ENCODE assay signal across 15 cellular contexts in genomic region chr9:133691659-133692363, GRCh38. TPM values are rescaled to one million over a fixed set of nuclear protein-coding genes. Genes with fewer than 3 reads are reported as not detected.
DNase-seq lines count a peak whose midpoint lies in the region; ATAC-seq and TF ChIP-seq lines count a peak whose summit lies in the region.
"Had no signal": no experiment of that assay in that cellular context is flagged by ENCODE, and none has a peak within 500 bp of the region (broad histone marks: within the 10 kb centered on the region; RNA-seq: fewer than 3 reads in every experiment).

No MANE protein-coding gene starts in this region.

- no peaks in the 10 kb centered on the region for H3K9me3 ChIP-seq in CD4-positive, CD25-positive, alpha-beta regulatory T cell (ENCODE audit: control insufficient read depth in 2 of 2, low read length in 2 of 2)
- no peaks in the 10 kb centered on the region for H3K9me3 ChIP-seq in right lobe of liver
- H3K9me3 ChIP-seq in endodermal cell (ENCODE audit: control insufficient read depth, low read length), result no peaks in the 10 kb centered on the region

- 87% methylated on average over 10 of the region's 19 CpGs for WGBS in right lobe of liver (ENCODE audit: insufficient coverage, low coverage, low lambda C conversion rate, missing lambda C conversion rate)
- 75 to 85% methylated on average over 8 to 19 of the region's 19 CpGs for WGBS in endodermal cell (ENCODE audit: insufficient coverage in 1 of 2, insufficient read length in 1 of 2), 2 experiments

- TF ChIP-seq CTCF in right lobe of liver (IDR thresholded peaks at IDR 0.05) (no peak), endodermal cell (conservative IDR thresholded peaks at IDR 0.05) (no peak)

- peaks cover 4% of the 10 kb centered on the region for H3K36me3 ChIP-seq in CD4-positive, CD25-positive, alpha-beta regulatory T cell (ENCODE audit: control insufficient read depth, insufficient read depth, low read length)
- H3K36me3 ChIP-seq in right lobe of liver (peaks cover 0 to 63% (median 26%) of the 10 kb centered on the region in 4 donors), endodermal cell (ENCODE audit: control insufficient read depth, insufficient read depth, low read length) (no peaks in the 10 kb centered on the region)

- no peak overlapping the region for H3K4me3 ChIP-seq in CD4-positive, CD25-positive, alpha-beta regulatory T cell (ENCODE audit: low read depth, low read length)
- no peak overlapping the region for H3K4me3 ChIP-seq in right lobe of liver
- H3K4me3 ChIP-seq in endodermal cell (ENCODE audit: low read length), result no peak overlapping the region
- H3K4me3 ChIP-seq: GM12878 had no signal

- H3K27me3 Mint-ChIP-seq in CD4-positive, CD25-positive, alpha-beta regulatory T cell, result no peaks in the 10 kb centered on the region
- no peaks in the 10 kb centered on the region for H3K27me3 Mint-ChIP-seq in activated T-helper 17 cell treated with anti-CD3 and anti-CD28 coated beads, Interleukin-2, amount 50 U/mL, for 72 hours
- H3K27me3 Mint-ChIP-seq in endodermal cell (ENCODE audit: insufficient read depth), result no peaks in the 10 kb centered on the region

- no peaks in the 10 kb centered on the region for H3K9me3 Mint-ChIP-seq in CD4-positive, CD25-positive, alpha-beta regulatory T cell
- no peaks in the 10 kb centered on the region for H3K9me3 Mint-ChIP-seq in activated T-helper 17 cell treated with anti-CD3 and anti-CD28 coated beads, Interleukin-2, amount 50 U/mL, for 72 hours
- no peaks in the 10 kb centered on the region for H3K9me3 Mint-ChIP-seq in endodermal cell

- H3K4me1 ChIP-seq in CD4-positive, CD25-positive, alpha-beta regulatory T cell (ENCODE audit: control insufficient read depth, insufficient read depth, low read length, poor library complexity, severe bottlenecking), result no peaks in the 10 kb centered on the region
- H3K4me1 ChIP-seq in right lobe of liver (peaks cover 0 to 11% (median 0%) of the 10 kb centered on the region in 4 donors), endodermal cell (ENCODE audit: control insufficient read depth, insufficient read depth, low read length) (no peaks in the 10 kb centered on the region)

- TF ChIP-seq POLR2A in right lobe of liver (IDR thresholded peaks at IDR 0.05), result no peak

- H3K36me3 Mint-ChIP-seq in CD4-positive, CD25-positive, alpha-beta regulatory T cell, result peaks cover 10% of the 10 kb centered on the region
- H3K36me3 Mint-ChIP-seq in activated T-helper 17 cell treated with anti-CD3 and anti-CD28 coated beads, Interleukin-2, amount 50 U/mL, for 72 hours (ENCODE audit: low read depth), result no peaks in the 10 kb centered on the region
- no peaks in the 10 kb centered on the region for H3K36me3 Mint-ChIP-seq in endodermal cell (ENCODE audit: low read depth)

- ATAC-seq in CD4-positive, CD25-positive, alpha-beta regulatory T cell (ENCODE audit: low read depth in 2 of 2), result no peak
- ATAC-seq in activated T-helper 17 cell treated with anti-CD3 and anti-CD28 coated beads, Interleukin-2, amount 50 U/mL, for 72 hours (replicated peaks), result peak; percentile 78
- ATAC-seq in right lobe of liver, result peak in 2 of 4 donors; percentile 4 to 41
- no peak for ATAC-seq in GM21737 (IDR thresholded peaks at IDR 0.05; ENCODE audit: unreplicated experiment)
- ATAC-seq: GM12878, HCT116 had no signal

- H3K9ac ChIP-seq in endodermal cell (ENCODE audit: extremely low read depth, low read length, poor library complexity, severe bottlenecking), result no peak overlapping the region

- intact Hi-C loops in right lobe of liver (cut with DNase I), result no loop called here

- H3K27me3 ChIP-seq in CD4-positive, CD25-positive, alpha-beta regulatory T cell (ENCODE audit: control insufficient read depth, insufficient read depth, low read length), result no peaks in the 10 kb centered on the region
- no peaks in the 10 kb centered on the region for H3K27me3 ChIP-seq in right lobe of liver
- no peaks in the 10 kb centered on the region for H3K27me3 ChIP-seq in endodermal cell (ENCODE audit: control insufficient read depth, insufficient read depth, low read length, poor library complexity, severe bottlenecking)

- H3K27ac Mint-ChIP-seq in CD4-positive, CD25-positive, alpha-beta regulatory T cell, result peak overlapping the region in 2 of 3 donors; percentile 38 to 42
- H3K27ac Mint-ChIP-seq in activated T-helper 17 cell treated with anti-CD3 and anti-CD28 coated beads, Interleukin-2, amount 50 U/mL, for 72 hours, result peak overlapping the region; percentile 30
- no peak overlapping the region for H3K27ac Mint-ChIP-seq in endodermal cell

- DNase-seq in CD4-positive, CD25-positive, alpha-beta regulatory T cell, result no peak
- DNase-seq in EL (peak; percentile 66), right lobe of liver (peak in 2 of 3 donors; percentile 14 to 48), DMS79 treated with DMSO at 0.1 percent for 48 hours (lab: John Stamatoyannopoulos, UW) (no peak), endodermal cell (no peak), NCI-H226 (no peak)
- DNase-seq: activated naive CD4-positive, alpha-beta T cell; Karpas-422; NCI-H2171 had no signal

- H3K4me1 Mint-ChIP-seq in CD4-positive, CD25-positive, alpha-beta regulatory T cell, result peaks cover 5 to 27% (median 10%) of the 10 kb centered on the region in 4 donors
- no peaks in the 10 kb centered on the region for H3K4me1 Mint-ChIP-seq in activated T-helper 17 cell treated with anti-CD3 and anti-CD28 coated beads, Interleukin-2, amount 50 U/mL, for 72 hours
- no peaks in the 10 kb centered on the region for H3K4me1 Mint-ChIP-seq in endodermal cell

- H3K27ac ChIP-seq in CD4-positive, CD25-positive, alpha-beta regulatory T cell (ENCODE audit: insufficient read depth, low read length, poor library complexity, severe bottlenecking), result no peak overlapping the region
- H3K27ac ChIP-seq in right lobe of liver, result no peak overlapping the region
- H3K27ac ChIP-seq in endodermal cell (ENCODE audit: low read depth, low read length), result no peak overlapping the region

- H3K4me3 Mint-ChIP-seq in CD4-positive, CD25-positive, alpha-beta regulatory T cell, result peak overlapping the region in 1 of 4 donors; percentile 47
- H3K4me3 Mint-ChIP-seq in activated T-helper 17 cell treated with anti-CD3 and anti-CD28 coated beads, Interleukin-2, amount 50 U/mL, for 72 hours, result no peak overlapping the region
- H3K4me3 Mint-ChIP-seq in endodermal cell, result no peak overlapping the region

RNA-seq across cellular contexts. Expression of gene SARDH, which starts 46.3 kb away (rescaled TPM):
- 15.6 TPM for total RNA-seq in CD4-positive, CD25-positive, alpha-beta regulatory T cell
- 1 to 10 TPM; 5.8 to 9.7 (median 8.2) TPM for polyA plus RNA-seq in CD4-positive, CD25-positive, alpha-beta regulatory T cell
- 1 to 10 TPM; 2.7 to 2.8 TPM for total RNA-seq in activated T-helper 17 cell treated with anti-CD3 and anti-CD28 coated beads, Interleukin-2, amount 50 U/mL, for 72 hours
- total RNA-seq in right lobe of liver, result 100 to 1,000 TPM in 3 of 6 experiments, 10 to 100 TPM in 3; 67.3 to 183 (median 101) TPM
- 10 to 100 TPM in 1 of 2 donors, 1 to 10 TPM in 1; 8.4 to 11.2 TPM for total RNA-seq in endodermal cell
- polyA plus RNA-seq in endodermal cell (2013, experiment 1 of 2), result 6.2 TPM
- polyA plus RNA-seq in endodermal cell (2013, experiment 2 of 2), result 6.1 TPM

RNA-seq across cellular contexts. Expression of gene DBH, which starts 55.6 kb away (rescaled TPM):
- total RNA-seq in CD4-positive, CD25-positive, alpha-beta regulatory T cell, result 0.12 TPM
- polyA plus RNA-seq in CD4-positive, CD25-positive, alpha-beta regulatory T cell, result not detected
- total RNA-seq in activated T-helper 17 cell treated with anti-CD3 and anti-CD28 coated beads, Interleukin-2, amount 50 U/mL, for 72 hours, result not detected
- total RNA-seq in right lobe of liver (10 to 100 TPM in 1 of 6 experiments, 1 to 10 TPM in 5; 1.2 to 12.9 (median 5.7) TPM), endodermal cell (not detected)
- 0.93 TPM for polyA plus RNA-seq in endodermal cell (2013, experiment 1 of 2)
- polyA plus RNA-seq in endodermal cell (2013, experiment 2 of 2), result 0.99 TPM
- total RNA-seq: dermis microvascular lymphatic vessel endothelial cell, GM12878, osteocyte had no signal
- polyA plus RNA-seq: GM12878 had no signal

Comparison
In these comparisons a context has a peak if more than half of its experiments do, and no peak if none do; other contexts are left out.
1. DNase-seq: peak in EL (single experiment) and right lobe of liver (2 of 3); none in CD4-positive, CD25-positive, alpha-beta regulatory T cell (0 of 3), DMS79 treated with DMSO at 0.1 percent for 48 hours (single experiment), endodermal cell (single experiment) and NCI-H226 (single experiment).